16 cellular contexts compared by ENCODE assay signal in the genomic region with DNA sequence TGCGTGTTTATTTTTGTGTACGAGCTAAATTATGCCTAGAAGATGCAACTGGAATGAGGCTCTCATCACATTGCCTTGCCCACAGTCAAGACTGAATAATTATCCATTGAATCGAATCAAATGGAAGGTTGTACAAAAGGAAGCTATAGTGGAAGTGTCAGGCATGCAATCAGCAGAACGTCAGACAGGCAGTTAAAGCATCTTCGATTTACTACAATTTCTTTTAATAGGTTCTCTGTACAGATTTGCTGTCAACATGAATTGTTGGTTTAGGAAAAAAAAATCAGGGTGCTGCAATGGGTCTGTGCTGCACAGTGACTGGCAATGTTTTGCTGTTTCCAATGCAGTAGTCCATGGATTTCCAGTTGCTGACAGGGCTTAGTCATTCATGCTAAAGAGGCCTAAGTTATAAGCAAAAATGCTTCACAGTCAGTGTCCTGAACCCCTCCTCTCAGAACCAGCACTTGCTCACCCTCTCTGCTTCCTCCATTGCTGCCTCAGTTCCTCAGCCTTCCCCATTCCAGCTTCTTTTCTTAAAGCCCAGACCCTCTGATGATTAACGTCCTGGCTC.
DNase-seq lines count a peak whose midpoint lies in the region; ATAC-seq and TF ChIP-seq lines count a peak whose summit lies in the region.
"Had no signal": no experiment of that assay in that cellular context is flagged by ENCODE, and none has a peak within 500 bp of the region (broad histone marks: within the 10 kb centered on the region; RNA-seq: fewer than 3 reads in every experiment).

No MANE protein-coding gene starts in this region.

- no peak for ATAC-seq in stimulated activated naive CD8-positive, alpha-beta T cell treated with anti-CD3 and anti-CD28 coated beads, Interleukin-15, amount 100 ng/mL, for 72 hours
- no peak for ATAC-seq in HG03139 (IDR thresholded peaks at IDR 0.05; ENCODE audit: unreplicated experiment)

- H3K4me3 ChIP-seq in adipocyte (ENCODE audit: low read length): no peak overlapping the region
- no peak overlapping the region for H3K4me3 ChIP-seq in fibroblast of mammary gland (ENCODE audit: control insufficient read depth, low read depth, low read length)
- no peak overlapping the region for H3K4me3 ChIP-seq in osteoblast (ENCODE audit: insufficient read depth, low read length)
- H3K4me3 ChIP-seq: breast epithelium, PC-9 had no signal

- H3K4me2 ChIP-seq in osteoblast (ENCODE audit: insufficient read depth, low read length): no peak overlapping the region
- H3K4me2 ChIP-seq: PC-9 had no signal

- no peaks in the 10 kb centered on the region for H3K36me3 Mint-ChIP-seq in activated T-cell treated with anti-CD3 and anti-CD28 coated beads, Interleukin-2, amount 50 U/mL, for 24 hours (ENCODE audit: low read depth)

- H3K27ac ChIP-seq in osteoblast (ENCODE audit: low read depth, low read length): peak overlapping the region; percentile 56
- H3K27ac ChIP-seq: PC-9 had no signal

- H3K27me3 Mint-ChIP-seq in stimulated activated naive CD8-positive, alpha-beta T cell treated with anti-CD3 and anti-CD28 coated beads, Interleukin-15, amount 100 ng/mL, for 72 hours: peaks cover 7% of the 10 kb centered on the region
- H3K27me3 Mint-ChIP-seq in activated T-cell treated with anti-CD3 and anti-CD28 coated beads, Interleukin-2, amount 50 U/mL, for 24 hours: no peaks in the 10 kb centered on the region

- H3K27ac Mint-ChIP-seq in stimulated activated naive CD8-positive, alpha-beta T cell treated with anti-CD3 and anti-CD28 coated beads, Interleukin-15, amount 100 ng/mL, for 72 hours: no peak overlapping the region
- H3K27ac Mint-ChIP-seq in activated T-cell treated with anti-CD3 and anti-CD28 coated beads, Interleukin-2, amount 50 U/mL, for 24 hours: no peak overlapping the region

- no peaks in the 10 kb centered on the region for H3K36me3 ChIP-seq in adipocyte (ENCODE audit: control insufficient read depth, insufficient read depth, low read length, severe bottlenecking)
- no peaks in the 10 kb centered on the region for H3K36me3 ChIP-seq in osteoblast (ENCODE audit: insufficient read depth, low read length)
- H3K36me3 ChIP-seq: breast epithelium had no signal

- no peaks in the 10 kb centered on the region for H3K9me3 Mint-ChIP-seq in stimulated activated naive CD8-positive, alpha-beta T cell treated with anti-CD3 and anti-CD28 coated beads, Interleukin-15, amount 100 ng/mL, for 72 hours
- H3K9me3 Mint-ChIP-seq in activated T-cell treated with anti-CD3 and anti-CD28 coated beads, Interleukin-2, amount 50 U/mL, for 24 hours: no peaks in the 10 kb centered on the region

- no peak overlapping the region for H3K4me3 Mint-ChIP-seq in stimulated activated naive CD8-positive, alpha-beta T cell treated with anti-CD3 and anti-CD28 coated beads, Interleukin-15, amount 100 ng/mL, for 72 hours
- no peak overlapping the region for H3K4me3 Mint-ChIP-seq in activated T-cell treated with anti-CD3 and anti-CD28 coated beads, Interleukin-2, amount 50 U/mL, for 24 hours

- peak; percentile 48 for DNase-seq in AG08395 (ENCODE audit: low spot score)
- peak; percentile 49 for DNase-seq in adipocyte (ENCODE audit: low read depth)
- DNase-seq in fibroblast of mammary gland (ENCODE audit: low read depth): peak; percentile 67
- no peak for DNase-seq in osteoblast (ENCODE audit: insufficient read length, low spot score, missing footprints)
- DNase-seq in stimulated activated naive CD8-positive, alpha-beta T cell treated with anti-CD3 and anti-CD28 coated beads, Interleukin-15, amount 100 ng/mL, for 72 hours: no peak
- DNase-seq in activated T-cell treated with anti-CD3 and anti-CD28 coated beads, Interleukin-2, amount 50 U/mL, for 24 hours: no peak
- no peak for DNase-seq in NCI-H187 (lab: John Stamatoyannopoulos, UW)
- DNase-seq: activated effector memory CD4-positive, alpha-beta T cell treated with Interleukin-2 at 50 U/mL for 16 hours; COR-L47; effector CD8-positive, alpha-beta T cell; GDM1; glutamatergic neuron; NCI-H526 treated with DMSO at 0.1 percent for 48 hours; PC-9 had no signal

- peaks cover 55% of the 10 kb centered on the region for H3K4me1 ChIP-seq in adipocyte (ENCODE audit: control insufficient read depth, insufficient read depth, low read length)
- H3K4me1 ChIP-seq in osteoblast (ENCODE audit: insufficient read depth, low read length): peaks cover 51% of the 10 kb centered on the region

- H3K9me3 ChIP-seq in adipocyte (ENCODE audit: control insufficient read depth, low read length): no peaks in the 10 kb centered on the region
- H3K9me3 ChIP-seq in osteoblast (ENCODE audit: low read depth, low read length): no peaks in the 10 kb centered on the region
- H3K9me3 ChIP-seq: breast epithelium had no signal

- peaks cover 41% of the 10 kb centered on the region for H4K20me1 ChIP-seq in osteoblast (ENCODE audit: insufficient read depth, low read length)

- no peaks in the 10 kb centered on the region for H3K4me1 Mint-ChIP-seq in stimulated activated naive CD8-positive, alpha-beta T cell treated with anti-CD3 and anti-CD28 coated beads, Interleukin-15, amount 100 ng/mL, for 72 hours
- H3K4me1 Mint-ChIP-seq in activated T-cell treated with anti-CD3 and anti-CD28 coated beads, Interleukin-2, amount 50 U/mL, for 24 hours (ENCODE audit: low read depth): no peaks in the 10 kb centered on the region

- no peak for TF ChIP-seq CTCF in fibroblast of mammary gland (conservative IDR thresholded peaks at IDR 0.05; ENCODE audit: control insufficient read depth, insufficient read depth, low read depth, low read length)
- TF ChIP-seq CTCF in osteoblast (IDR thresholded peaks at IDR 0.05; ENCODE audit: extremely low read depth, low read depth, low read length): no peak

- no peak overlapping the region for H2AFZ ChIP-seq in osteoblast (ENCODE audit: low read length)
- H2AFZ ChIP-seq: PC-9 had no signal

- H3K79me2 ChIP-seq in osteoblast (ENCODE audit: insufficient read depth, low read length): peaks cover 91% of the 10 kb centered on the region

- H3K27me3 ChIP-seq in adipocyte (replicated peaks; ENCODE audit: control insufficient read depth, insufficient read depth, low read length) (no peaks in the 10 kb centered on the region), osteoblast (ENCODE audit: insufficient read depth, low read length) (no peaks in the 10 kb centered on the region)
- H3K27me3 ChIP-seq: breast epithelium had no signal

- H3K9ac ChIP-seq in adipocyte (ENCODE audit: low read length): peak overlapping the region; percentile 44

Comparison
In these comparisons a context has a peak if more than half of its experiments do, and no peak if none do; other contexts are left out.
1. DNase-seq: peak in AG08395 (single experiment), adipocyte (single experiment) and fibroblast of mammary gland (single experiment); none in osteoblast (single experiment), stimulated activated naive CD8-positive, alpha-beta T cell treated with anti-CD3 and anti-CD28 coated beads, Interleukin-15, amount 100 ng/mL, for 72 hours (0 of 2), activated T-cell treated with anti-CD3 and anti-CD28 coated beads, Interleukin-2, amount 50 U/mL, for 24 hours (single experiment) and NCI-H187 (0 of 2).